In the genomic region with DNA sequence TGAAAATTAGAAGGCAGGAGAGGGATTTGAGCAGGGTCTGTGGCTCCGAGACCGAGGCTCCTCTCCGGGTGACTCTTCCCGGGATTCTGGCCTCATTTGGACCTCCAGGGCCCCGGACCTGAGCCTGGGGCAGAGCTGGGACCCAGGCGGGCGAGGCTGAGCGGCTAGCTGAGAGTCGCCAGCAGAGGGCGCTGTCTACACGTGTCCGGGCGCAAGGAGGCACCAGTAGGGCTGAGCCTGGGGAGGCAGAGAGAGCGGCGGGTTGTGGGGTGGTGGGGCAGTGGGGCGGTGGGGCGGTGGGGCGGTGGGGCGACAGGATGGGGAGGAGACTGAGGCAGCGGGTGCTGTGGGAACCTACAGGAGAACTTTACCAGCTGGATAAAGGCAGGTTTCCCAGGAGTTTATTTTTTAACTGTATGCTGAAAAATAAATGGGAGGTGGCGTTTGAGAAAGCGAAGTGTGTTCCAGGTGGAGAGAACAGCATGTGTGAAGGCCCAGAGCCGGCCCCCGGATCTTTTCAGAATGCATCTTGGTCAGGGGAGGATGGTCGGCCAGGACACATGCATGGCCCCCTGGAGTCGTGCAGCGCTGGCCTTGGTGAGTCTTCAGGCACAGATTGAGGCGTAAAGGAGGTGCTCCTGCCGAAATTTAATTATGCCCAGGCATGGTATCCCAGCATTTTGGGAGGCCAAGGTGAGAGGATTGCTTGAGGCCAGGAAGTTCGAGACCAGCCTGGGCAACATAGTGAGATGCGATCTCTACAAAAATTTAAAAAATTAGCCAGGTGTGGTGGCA, we compare ENCODE assay signal across 1 cellular context.
TF ChIP-seq lines count a peak whose summit lies in the region.

No MANE protein-coding gene starts in this region.

TF ChIP-seq in A549, 52 proteins besides CTCF, POLR2A, EP300 and RAD21:
- TF ChIP-seq SMC3 (IDR thresholded peaks at IDR 0.05) = 0 out of 3 replicates have a peak, but pooled peaks have one; percentile 16
